In genomic region chr1:61358770-61359455, GRCh38 we compare ENCODE assay signal across 26 cellular contexts.
A peak's percentile ranks its signal among the peaks of the same experiment; 100 is the strongest.
DNase-seq lines count a peak whose midpoint lies in the region; ATAC-seq and TF ChIP-seq lines count a peak whose summit lies in the region.
"Had no signal": no experiment of that assay in that cellular context is flagged by ENCODE, and none has a peak within 500 bp of the region (broad histone marks: within the 10 kb centered on the region; RNA-seq: fewer than 3 reads in every experiment).

No MANE protein-coding gene starts in this region.

- H3K27me3 Mint-ChIP-seq in stimulated activated memory B cell treated with anti-CD40 and anti-IgM and Interleukin-4, amounts not matched to agents 10 μg/mL and 1 μg/mL and 100 μg/mL, for 72 hours = no peaks in the 10 kb centered on the region
- H3K27me3 Mint-ChIP-seq in activated CD8-positive, alpha-beta T cell treated with anti-CD3 and anti-CD28 coated beads for 36 hours = no peaks in the 10 kb centered on the region
- H3K27me3 Mint-ChIP-seq: activated naive CD4-positive, alpha-beta T cell treated with anti-CD3 and anti-CD28 coated beads, Interleukin-2, amount 10 ng/mL, durations not matched to agents 7 days and 5 days; CD8-positive, alpha-beta memory T cell had no signal

- POLR2A ChIA-PET in activated CD8-positive, alpha-beta T cell treated with anti-CD3 and anti-CD28 coated beads for 36 hours (lab: Charles Lee) = no interaction called here

- H3K36me3 Mint-ChIP-seq in stimulated activated memory B cell treated with anti-CD40 and anti-IgM and Interleukin-4, amounts not matched to agents 10 μg/mL and 1 μg/mL and 100 μg/mL, for 72 hours = no peaks in the 10 kb centered on the region
- no peaks in the 10 kb centered on the region for H3K36me3 Mint-ChIP-seq in activated CD8-positive, alpha-beta T cell treated with anti-CD3 and anti-CD28 coated beads for 36 hours (ENCODE audit: low read depth)
- H3K36me3 Mint-ChIP-seq: activated naive CD4-positive, alpha-beta T cell treated with anti-CD3 and anti-CD28 coated beads, Interleukin-2, amount 10 ng/mL, durations not matched to agents 7 days and 5 days had no signal

- in situ Hi-C loops in KBM-7 (cut with MboI; ENCODE audit: low pct_unique_long_range_greater_than_20kb, low sequenced_read_pairs) = no loop called here

- H3K4me1 Mint-ChIP-seq in stimulated activated memory B cell treated with anti-CD40 and anti-IgM and Interleukin-4, amounts not matched to agents 10 μg/mL and 1 μg/mL and 100 μg/mL, for 72 hours = no peaks in the 10 kb centered on the region
- H3K4me1 Mint-ChIP-seq in activated CD8-positive, alpha-beta T cell treated with anti-CD3 and anti-CD28 coated beads for 36 hours (ENCODE audit: low read depth) = no peaks in the 10 kb centered on the region
- H3K4me1 Mint-ChIP-seq: activated naive CD4-positive, alpha-beta T cell treated with anti-CD3 and anti-CD28 coated beads, Interleukin-2, amount 10 ng/mL, durations not matched to agents 7 days and 5 days; CD8-positive, alpha-beta memory T cell; neural crest cell had no signal

- no peak overlapping the region for H3K9ac ChIP-seq in adipocyte (ENCODE audit: low read length)

- H3K27me3 ChIP-seq in adipocyte (replicated peaks; ENCODE audit: control insufficient read depth, insufficient read depth, low read length) = no peaks in the 10 kb centered on the region
- H3K27me3 ChIP-seq: gastroesophageal sphincter, tibial nerve had no signal

- H3K36me3 ChIP-seq in adipocyte (ENCODE audit: control insufficient read depth, insufficient read depth, low read length, severe bottlenecking) = peaks cover 34% of the 10 kb centered on the region

- H3K27ac Mint-ChIP-seq in stimulated activated memory B cell treated with anti-CD40 and anti-IgM and Interleukin-4, amounts not matched to agents 10 μg/mL and 1 μg/mL and 100 μg/mL, for 72 hours = no peak overlapping the region
- H3K27ac Mint-ChIP-seq in activated CD8-positive, alpha-beta T cell treated with anti-CD3 and anti-CD28 coated beads for 36 hours = no peak overlapping the region
- H3K27ac Mint-ChIP-seq: activated CD8-positive, alpha-beta T cell treated with anti-CD3 and anti-CD28 coated beads, Interleukin-2, amount 10 ng/mL, durations not matched to agents 7 days and 5 days; activated naive CD4-positive, alpha-beta T cell treated with anti-CD3 and anti-CD28 coated beads, Interleukin-2, amount 10 ng/mL, durations not matched to agents 7 days and 5 days; CD8-positive, alpha-beta memory T cell; progenitor cell of endocrine pancreas had no signal

- no peaks in the 10 kb centered on the region for H3K9me3 ChIP-seq in adipocyte (ENCODE audit: control insufficient read depth, low read length)
- H3K9me3 ChIP-seq: gastroesophageal sphincter, left ventricle myocardium inferior, tibial nerve had no signal

- H3K4me1 ChIP-seq in adipocyte (ENCODE audit: control insufficient read depth, insufficient read depth, low read length) = no peaks in the 10 kb centered on the region

- peak; percentile 12 for DNase-seq in KBM-7
- DNase-seq in adipocyte (ENCODE audit: low read depth) = peak; percentile 6
- DNase-seq in epithelial cell of prostate (ENCODE audit: low read depth, low spot score) = peak; percentile 12
- peak; percentile 29 for DNase-seq in pulmonary artery endothelial cell (ENCODE audit: low read depth, low spot score)
- DNase-seq in LoVo (ENCODE audit: low spot score) = no peak
- no peak for DNase-seq in activated CD8-positive, alpha-beta T cell treated with anti-CD3 and anti-CD28 coated beads for 36 hours
- DNase-seq: activated CD8-positive, alpha-beta T cell treated with anti-CD3 and anti-CD28 coated beads, Interleukin-2, amount 10 ng/mL, durations not matched to agents 7 days and 5 days; activated naive CD4-positive, alpha-beta T cell treated with anti-CD3 and anti-CD28 coated beads, Interleukin-2, amount 10 ng/mL, durations not matched to agents 7 days and 5 days; activated T-cell treated with anti-CD3 and anti-CD28 coated beads, Interleukin-2, amount 50 U/mL, for 1 hour; anterior cingulate cortex; CD8-positive, alpha-beta memory T cell; cortex of kidney; H7; Karpas-422; left ventricle myocardium inferior; NCI-H524; stimulated activated CD4-positive, alpha-beta T cell treated with anti-CD3 and anti-CD28 coated beads, Interleukin-2, amount 100 ng/mL, for 48 hours; stimulated activated naive CD8-positive, alpha-beta T cell treated with anti-CD3 and anti-CD28 coated beads, Interleukin-15, Interleukin-2, amounts not matched to agents 100 U/mL and 50 U/mL, for 24 hours had no signal

- peak overlapping the region; percentile 41 for H3K27ac ChIP-seq in epithelial cell of prostate
- H3K27ac ChIP-seq: gastroesophageal sphincter, left ventricle myocardium inferior, tibial nerve had no signal

- CTCF ChIA-PET in activated CD8-positive, alpha-beta T cell treated with anti-CD3 and anti-CD28 coated beads for 36 hours (lab: Charles Lee) = no interaction called here

- no peak overlapping the region for H3K4me3 Mint-ChIP-seq in stimulated activated memory B cell treated with anti-CD40 and anti-IgM and Interleukin-4, amounts not matched to agents 10 μg/mL and 1 μg/mL and 100 μg/mL, for 72 hours
- no peak overlapping the region for H3K4me3 Mint-ChIP-seq in activated CD8-positive, alpha-beta T cell treated with anti-CD3 and anti-CD28 coated beads for 36 hours
- H3K4me3 Mint-ChIP-seq: activated CD8-positive, alpha-beta T cell treated with anti-CD3 and anti-CD28 coated beads, Interleukin-2, amount 10 ng/mL, durations not matched to agents 7 days and 5 days; activated naive CD4-positive, alpha-beta T cell treated with anti-CD3 and anti-CD28 coated beads, Interleukin-2, amount 10 ng/mL, durations not matched to agents 7 days and 5 days; CD8-positive, alpha-beta memory T cell; neural crest cell had no signal

- intact Hi-C loops in activated CD8-positive, alpha-beta T cell treated with anti-CD3 and anti-CD28 coated beads for 36 hours (cut with micrococcal nuclease) = no loop called here

- ATAC-seq in stimulated activated memory B cell treated with anti-CD40 and anti-IgM and Interleukin-4, amounts not matched to agents 10 μg/mL and 1 μg/mL and 100 μg/mL, for 72 hours = no peak
- no peak for ATAC-seq in activated CD8-positive, alpha-beta T cell treated with anti-CD3 and anti-CD28 coated beads for 36 hours
- ATAC-seq: activated CD4-positive, CD25-positive, alpha-beta regulatory T cell treated with anti-CD3 and anti-CD28 coated beads, Interleukin-2, amount 50 U/mL, for 24 hours; activated CD8-positive, alpha-beta T cell treated with anti-CD3 and anti-CD28 coated beads, Interleukin-2, amount 10 ng/mL, durations not matched to agents 7 days and 5 days; gastroesophageal sphincter; GM12878; stimulated activated naive CD8-positive, alpha-beta T cell treated with anti-CD3 and anti-CD28 coated beads, Interleukin-15, Interleukin-2, amounts not matched to agents 100 U/mL and 50 U/mL, for 24 hours had no signal

- no peak for TF ChIP-seq CTCF in activated CD8-positive, alpha-beta T cell treated with anti-CD3 and anti-CD28 coated beads for 36 hours (IDR thresholded peaks at IDR 0.05)

- no peak overlapping the region for H3K4me3 ChIP-seq in adipocyte (ENCODE audit: low read length)
- H3K4me3 ChIP-seq: gastroesophageal sphincter, GM12878, left ventricle myocardium inferior, smooth muscle cell, tibial nerve had no signal

- H3K9me3 Mint-ChIP-seq in stimulated activated memory B cell treated with anti-CD40 and anti-IgM and Interleukin-4, amounts not matched to agents 10 μg/mL and 1 μg/mL and 100 μg/mL, for 72 hours = no peaks in the 10 kb centered on the region
- no peaks in the 10 kb centered on the region for H3K9me3 Mint-ChIP-seq in activated CD8-positive, alpha-beta T cell treated with anti-CD3 and anti-CD28 coated beads for 36 hours
- H3K9me3 Mint-ChIP-seq: activated naive CD4-positive, alpha-beta T cell treated with anti-CD3 and anti-CD28 coated beads, Interleukin-2, amount 10 ng/mL, durations not matched to agents 7 days and 5 days; CD8-positive, alpha-beta memory T cell; neural crest cell had no signal

Comparison
In these comparisons a context has a peak if more than half of its experiments do, and no peak if none do; other contexts are left out.
1. DNase-seq: peak in KBM-7 (single experiment), adipocyte (single experiment), epithelial cell of prostate (single experiment) and pulmonary artery endothelial cell (single experiment); none in LoVo (single experiment) and activated CD8-positive, alpha-beta T cell treated with anti-CD3 and anti-CD28 coated beads for 36 hours (single experiment).